8 cellular contexts compared by ENCODE assay signal in genomic region chr19:43901395-43902390, GRCh38. TPM values are rescaled to one million over a fixed set of nuclear protein-coding genes. Genes with fewer than 3 reads are reported as not detected.
A peak's percentile ranks its signal among the peaks of the same experiment; 100 is the strongest.
DNase-seq lines count a peak whose midpoint lies in the region; ATAC-seq, FAIRE-seq and TF ChIP-seq lines count a peak whose summit lies in the region.

No MANE protein-coding gene starts in this region.

- peak overlapping the region; percentile 37 for H3K27ac ChIP-seq in subcutaneous abdominal adipose tissue (ENCODE audit: low read depth, low read length)

- H3K4me1 Mint-ChIP-seq in activated naive CD8-positive, alpha-beta T cell treated with anti-CD3 and anti-CD28 coated beads, Interleukin-2, amount 10 ng/mL, durations not matched to agents 7 days and 5 days, result peaks cover 7% of the 10 kb centered on the region

- H3K36me3 Mint-ChIP-seq in activated naive CD8-positive, alpha-beta T cell treated with anti-CD3 and anti-CD28 coated beads, Interleukin-2, amount 10 ng/mL, durations not matched to agents 7 days and 5 days, result peaks cover 56% of the 10 kb centered on the region

- H3K36me3 ChIP-seq in subcutaneous abdominal adipose tissue (ENCODE audit: control insufficient read depth in 5 of 5, insufficient read depth in 5 of 5, low read length in 5 of 5), result peaks cover 0 to 12% (median 0%) of the 10 kb centered on the region in 5 donors

- H3K9me3 Mint-ChIP-seq in activated naive CD8-positive, alpha-beta T cell treated with anti-CD3 and anti-CD28 coated beads, Interleukin-2, amount 10 ng/mL, durations not matched to agents 7 days and 5 days, result peaks cover 41% of the 10 kb centered on the region

- peak; percentile 98 for ATAC-seq in HG03159 (IDR thresholded peaks at IDR 0.05; ENCODE audit: unreplicated experiment)
- ATAC-seq in SK-N-SH treated with all-trans-retinoic acid at 6 μM for 48 hours, result peak; percentile 100
- peak; percentile 90 for ATAC-seq in activated naive CD8-positive, alpha-beta T cell treated with anti-CD3 and anti-CD28 coated beads, Interleukin-2, amount 10 ng/mL, durations not matched to agents 7 days and 5 days (ENCODE audit: low read depth)
- ATAC-seq in Right ventricle myocardium inferior, result peak; percentile 99
- no peak for ATAC-seq in HG03457 (IDR thresholded peaks at IDR 0.05; ENCODE audit: unreplicated experiment)

- no peaks in the 10 kb centered on the region for H3K27me3 Mint-ChIP-seq in activated naive CD8-positive, alpha-beta T cell treated with anti-CD3 and anti-CD28 coated beads, Interleukin-2, amount 10 ng/mL, durations not matched to agents 7 days and 5 days

- H3K9me3 ChIP-seq in subcutaneous abdominal adipose tissue (ENCODE audit: control insufficient read depth in 5 of 5, low read length in 5 of 5), result peaks cover 12 to 74% (median 53%) of the 10 kb centered on the region in 5 donors

- H3K4me1 ChIP-seq in subcutaneous abdominal adipose tissue (ENCODE audit: control insufficient read depth in 5 of 5, insufficient read depth in 5 of 5, low read length in 5 of 5), result peaks cover 1 to 17% (median 13%) of the 10 kb centered on the region in 5 donors

- POLR2A ChIA-PET in activated naive CD8-positive, alpha-beta T cell treated with anti-CD3 and anti-CD28 coated beads, Interleukin-2, amount 10 ng/mL, durations not matched to agents 7 days and 5 days (lab: Charles Lee), result interaction anchor here (1.0 to 1.2 kb wide), 2 partner anchors 33 to 403 kb away, joined by 3 to 4 read pairs; partner anchors contain the start of genes ZNF235 and ZNF45

- peak; percentile 97 for FAIRE-seq in GM12891 (lab: Jason Lieb, UNC)

- peak; percentile 45 for DNase-seq in GM12891 (ENCODE audit: insufficient read length, low spot score)
- peak; percentile 72 for DNase-seq in activated naive CD8-positive, alpha-beta T cell treated with anti-CD3 and anti-CD28 coated beads, Interleukin-2, amount 10 ng/mL, durations not matched to agents 7 days and 5 days
- peak; percentile 87 for DNase-seq in Right ventricle myocardium inferior (ENCODE audit: missing footprints)
- DNase-seq in occipital lobe (lab: John Stamatoyannopoulos, UW), result peak; percentile 79

- intact Hi-C loops in Right ventricle myocardium inferior (cut with DNase I), result loop anchor here (1.0 kb wide), 1 partner anchor 50 kb away; the partner anchor contains the start of gene ZNF221

- peak overlapping the region; percentile 91 for H3K4me3 Mint-ChIP-seq in activated naive CD8-positive, alpha-beta T cell treated with anti-CD3 and anti-CD28 coated beads, Interleukin-2, amount 10 ng/mL, durations not matched to agents 7 days and 5 days

- TF ChIP-seq POLR2A in GM12891 (IDR thresholded peaks at IDR 0.05; ENCODE audit: low read depth, low read length), result 0 out of 2 replicates have a peak, but pooled peaks have one; percentile 46

- H3K27me3 ChIP-seq in subcutaneous abdominal adipose tissue (ENCODE audit: control insufficient read depth in 5 of 5, insufficient read depth in 4 of 5, low read length in 5 of 5), result no peaks in the 10 kb centered on the region

- H3K27ac Mint-ChIP-seq in activated naive CD8-positive, alpha-beta T cell treated with anti-CD3 and anti-CD28 coated beads, Interleukin-2, amount 10 ng/mL, durations not matched to agents 7 days and 5 days, result peak overlapping the region; percentile 89

- peak overlapping the region in 4 of 5 donors; percentile 33 to 69 (median 42) for H3K9ac ChIP-seq in subcutaneous abdominal adipose tissue (ENCODE audit: low read length in 5 of 5)

- peak overlapping the region; percentile 84 to 97 (median 92) for H3K4me3 ChIP-seq in subcutaneous abdominal adipose tissue (ENCODE audit: low read depth in 1 of 5, low read length in 5 of 5)

TF ChIP-seq in GM12891, 5 proteins besides CTCF, POLR2A, EP300 and RAD21:
- TF ChIP-seq TAF1 (IDR thresholded peaks at IDR 0.05; ENCODE audit: low read depth, low read length), result no peak
- peak; percentile 54; the same call in 1 of the 2 replicates for TF ChIP-seq POU2F2 (IDR thresholded peaks at IDR 0.05; ENCODE audit: low read depth, low read length)

TF ChIP-seq in SK-N-SH treated with all-trans-retinoic acid at 6 μM for 48 hours, 23 proteins besides CTCF, POLR2A, EP300 and RAD21 (continues in another document):
- no peak for TF ChIP-seq CSDC2 (CRISPR knock-in tag; IDR thresholded peaks at IDR 0.05)
- no peak for TF ChIP-seq SNAI2 (CRISPR knock-in tag; IDR thresholded peaks at IDR 0.05)
- TF ChIP-seq RARB (CRISPR knock-in tag; IDR thresholded peaks at IDR 0.05), result no peak
- TF ChIP-seq ZNF70 (CRISPR knock-in tag; IDR thresholded peaks at IDR 0.05), result no peak
- TF ChIP-seq ZFP3 (CRISPR knock-in tag; IDR thresholded peaks at IDR 0.05), result no peak
- TF ChIP-seq, protein P1, sequence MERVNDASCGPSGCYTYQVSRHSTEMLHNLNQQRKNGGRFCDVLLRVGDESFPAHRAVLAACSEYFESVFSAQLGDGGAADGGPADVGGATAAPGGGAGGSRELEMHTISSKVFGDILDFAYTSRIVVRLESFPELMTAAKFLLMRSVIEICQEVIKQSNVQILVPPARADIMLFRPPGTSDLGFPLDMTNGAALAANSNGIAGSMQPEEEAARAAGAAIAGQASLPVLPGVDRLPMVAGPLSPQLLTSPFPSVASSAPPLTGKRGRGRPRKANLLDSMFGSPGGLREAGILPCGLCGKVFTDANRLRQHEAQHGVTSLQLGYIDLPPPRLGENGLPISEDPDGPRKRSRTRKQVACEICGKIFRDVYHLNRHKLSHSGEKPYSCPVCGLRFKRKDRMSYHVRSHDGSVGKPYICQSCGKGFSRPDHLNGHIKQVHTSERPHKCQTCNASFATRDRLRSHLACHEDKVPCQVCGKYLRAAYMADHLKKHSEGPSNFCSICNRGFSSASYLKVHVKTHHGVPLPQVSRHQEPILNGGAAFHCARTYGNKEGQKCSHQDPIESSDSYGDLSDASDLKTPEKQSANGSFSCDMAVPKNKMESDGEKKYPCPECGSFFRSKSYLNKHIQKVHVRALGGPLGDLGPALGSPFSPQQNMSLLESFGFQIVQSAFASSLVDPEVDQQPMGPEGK (CRISPR knock-in tag; IDR thresholded peaks at IDR 0.05; ENCODE audit: borderline replicate concordance), result no peak
- TF ChIP-seq BACH2 (CRISPR knock-in tag; IDR thresholded peaks at IDR 0.05; ENCODE audit: borderline replicate concordance), result no peak
- TF ChIP-seq, protein P2, sequence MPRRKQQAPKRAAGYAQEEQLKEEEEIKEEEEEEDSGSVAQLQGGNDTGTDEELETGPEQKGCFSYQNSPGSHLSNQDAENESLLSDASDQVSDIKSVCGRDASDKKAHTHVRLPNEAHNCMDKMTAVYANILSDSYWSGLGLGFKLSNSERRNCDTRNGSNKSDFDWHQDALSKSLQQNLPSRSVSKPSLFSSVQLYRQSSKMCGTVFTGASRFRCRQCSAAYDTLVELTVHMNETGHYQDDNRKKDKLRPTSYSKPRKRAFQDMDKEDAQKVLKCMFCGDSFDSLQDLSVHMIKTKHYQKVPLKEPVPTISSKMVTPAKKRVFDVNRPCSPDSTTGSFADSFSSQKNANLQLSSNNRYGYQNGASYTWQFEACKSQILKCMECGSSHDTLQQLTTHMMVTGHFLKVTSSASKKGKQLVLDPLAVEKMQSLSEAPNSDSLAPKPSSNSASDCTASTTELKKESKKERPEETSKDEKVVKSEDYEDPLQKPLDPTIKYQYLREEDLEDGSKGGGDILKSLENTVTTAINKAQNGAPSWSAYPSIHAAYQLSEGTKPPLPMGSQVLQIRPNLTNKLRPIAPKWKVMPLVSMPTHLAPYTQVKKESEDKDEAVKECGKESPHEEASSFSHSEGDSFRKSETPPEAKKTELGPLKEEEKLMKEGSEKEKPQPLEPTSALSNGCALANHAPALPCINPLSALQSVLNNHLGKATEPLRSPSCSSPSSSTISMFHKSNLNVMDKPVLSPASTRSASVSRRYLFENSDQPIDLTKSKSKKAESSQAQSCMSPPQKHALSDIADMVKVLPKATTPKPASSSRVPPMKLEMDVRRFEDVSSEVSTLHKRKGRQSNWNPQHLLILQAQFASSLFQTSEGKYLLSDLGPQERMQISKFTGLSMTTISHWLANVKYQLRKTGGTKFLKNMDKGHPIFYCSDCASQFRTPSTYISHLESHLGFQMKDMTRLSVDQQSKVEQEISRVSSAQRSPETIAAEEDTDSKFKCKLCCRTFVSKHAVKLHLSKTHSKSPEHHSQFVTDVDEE (CRISPR knock-in tag; IDR thresholded peaks at IDR 0.05), result no peak
- TF ChIP-seq TCF4 (CRISPR knock-in tag; IDR thresholded peaks at IDR 0.05; ENCODE audit: borderline replicate concordance), result no peak
- TF ChIP-seq POU6F1 (CRISPR knock-in tag; IDR thresholded peaks at IDR 0.05; ENCODE audit: borderline replicate concordance, low read depth), result no peak
- no peak; the same call in 1 of the 2 replicates for TF ChIP-seq OSR1 (CRISPR knock-in tag; IDR thresholded peaks at IDR 0.05)
- TF ChIP-seq ZNF565 (CRISPR knock-in tag; conservative IDR thresholded peaks at IDR 0.05; ENCODE audit: low read depth), result no peak
- no peak for TF ChIP-seq TOX (CRISPR knock-in tag; IDR thresholded peaks at IDR 0.05; ENCODE audit: borderline replicate concordance)
- TF ChIP-seq GLIS3 (CRISPR knock-in tag; IDR thresholded peaks at IDR 0.05), result no peak

RNA-seq across cellular contexts. Expression of gene ZNF404, which starts 17.9 kb away (rescaled TPM):
- polyA plus RNA-seq in GM12891 (2012; ENCODE audit: low read depth, missing spikeins), result 3.5 TPM
- total RNA-seq in activated naive CD8-positive, alpha-beta T cell treated with anti-CD3 and anti-CD28 coated beads, Interleukin-2, amount 10 ng/mL, durations not matched to agents 7 days and 5 days, result 1 to 10 TPM; 4.5 to 6.8 TPM
- total RNA-seq in Right ventricle myocardium inferior, result 7.6 TPM
- 3.6 TPM for total RNA-seq in occipital lobe

RNA-seq across cellular contexts. Expression of gene ZNF45, which starts 33.4 kb away (rescaled TPM):
- polyA plus RNA-seq in GM12891 (2012; ENCODE audit: low read depth, missing spikeins), result 8.4 TPM
- total RNA-seq in activated naive CD8-positive, alpha-beta T cell treated with anti-CD3 and anti-CD28 coated beads, Interleukin-2, amount 10 ng/mL, durations not matched to agents 7 days and 5 days, result 10 to 100 TPM; 21.0 to 22.4 TPM
- 7.8 TPM for total RNA-seq in Right ventricle myocardium inferior
- total RNA-seq in occipital lobe, result 30.1 TPM

RNA-seq across cellular contexts. Expression of gene ZNF221, which starts 49.3 kb away (rescaled TPM):
- 0.76 TPM for polyA plus RNA-seq in GM12891 (2012; ENCODE audit: low read depth, missing spikeins)
- 1 to 10 TPM; 2.9 to 3.7 TPM for total RNA-seq in activated naive CD8-positive, alpha-beta T cell treated with anti-CD3 and anti-CD28 coated beads, Interleukin-2, amount 10 ng/mL, durations not matched to agents 7 days and 5 days
- total RNA-seq in Right ventricle myocardium inferior, result 3.9 TPM
- total RNA-seq in occipital lobe, result 24.6 TPM
